Comparison of ENCODE assay signal across 1 cellular context in the genomic region with DNA sequence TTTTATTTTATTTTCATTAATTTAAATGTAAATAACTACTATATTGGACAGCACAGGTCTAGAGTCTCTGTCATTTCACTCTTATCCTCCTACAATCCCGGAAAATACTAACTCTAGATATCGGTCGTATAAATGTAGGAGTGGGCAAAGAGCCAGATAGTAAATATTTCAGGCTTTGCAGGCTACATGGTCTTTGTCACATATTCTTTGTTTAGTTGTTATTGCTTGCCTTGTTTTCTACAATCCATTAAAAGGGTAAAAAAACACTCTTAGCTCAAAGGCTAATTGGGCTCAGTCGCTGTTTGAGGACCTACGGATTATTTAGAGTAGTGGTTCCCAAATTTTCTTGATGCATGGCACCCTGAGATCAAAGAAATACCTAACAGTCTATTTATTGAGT.
TF ChIP-seq lines count a peak whose summit lies in the region.

No MANE protein-coding gene starts in this region.

TF ChIP-seq in IMR-90, 13 proteins besides CTCF, POLR2A, EP300 and RAD21:
- TF ChIP-seq SMC3 (IDR thresholded peaks at IDR 0.05; ENCODE audit: low read depth, low read length) (no peak), MAZ (IDR thresholded peaks at IDR 0.05; ENCODE audit: borderline replicate concordance, low read depth, low read length) (no peak)
- TF ChIP-seq, protein P1, sequence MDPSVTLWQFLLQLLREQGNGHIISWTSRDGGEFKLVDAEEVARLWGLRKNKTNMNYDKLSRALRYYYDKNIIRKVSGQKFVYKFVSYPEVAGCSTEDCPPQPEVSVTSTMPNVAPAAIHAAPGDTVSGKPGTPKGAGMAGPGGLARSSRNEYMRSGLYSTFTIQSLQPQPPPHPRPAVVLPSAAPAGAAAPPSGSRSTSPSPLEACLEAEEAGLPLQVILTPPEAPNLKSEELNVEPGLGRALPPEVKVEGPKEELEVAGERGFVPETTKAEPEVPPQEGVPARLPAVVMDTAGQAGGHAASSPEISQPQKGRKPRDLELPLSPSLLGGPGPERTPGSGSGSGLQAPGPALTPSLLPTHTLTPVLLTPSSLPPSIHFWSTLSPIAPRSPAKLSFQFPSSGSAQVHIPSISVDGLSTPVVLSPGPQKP (IDR thresholded peaks at IDR 0.05; ENCODE audit: borderline replicate concordance, low read depth, low read length): no peak
